Comparison of ENCODE assay signal across 8 cellular contexts in the genomic region with DNA sequence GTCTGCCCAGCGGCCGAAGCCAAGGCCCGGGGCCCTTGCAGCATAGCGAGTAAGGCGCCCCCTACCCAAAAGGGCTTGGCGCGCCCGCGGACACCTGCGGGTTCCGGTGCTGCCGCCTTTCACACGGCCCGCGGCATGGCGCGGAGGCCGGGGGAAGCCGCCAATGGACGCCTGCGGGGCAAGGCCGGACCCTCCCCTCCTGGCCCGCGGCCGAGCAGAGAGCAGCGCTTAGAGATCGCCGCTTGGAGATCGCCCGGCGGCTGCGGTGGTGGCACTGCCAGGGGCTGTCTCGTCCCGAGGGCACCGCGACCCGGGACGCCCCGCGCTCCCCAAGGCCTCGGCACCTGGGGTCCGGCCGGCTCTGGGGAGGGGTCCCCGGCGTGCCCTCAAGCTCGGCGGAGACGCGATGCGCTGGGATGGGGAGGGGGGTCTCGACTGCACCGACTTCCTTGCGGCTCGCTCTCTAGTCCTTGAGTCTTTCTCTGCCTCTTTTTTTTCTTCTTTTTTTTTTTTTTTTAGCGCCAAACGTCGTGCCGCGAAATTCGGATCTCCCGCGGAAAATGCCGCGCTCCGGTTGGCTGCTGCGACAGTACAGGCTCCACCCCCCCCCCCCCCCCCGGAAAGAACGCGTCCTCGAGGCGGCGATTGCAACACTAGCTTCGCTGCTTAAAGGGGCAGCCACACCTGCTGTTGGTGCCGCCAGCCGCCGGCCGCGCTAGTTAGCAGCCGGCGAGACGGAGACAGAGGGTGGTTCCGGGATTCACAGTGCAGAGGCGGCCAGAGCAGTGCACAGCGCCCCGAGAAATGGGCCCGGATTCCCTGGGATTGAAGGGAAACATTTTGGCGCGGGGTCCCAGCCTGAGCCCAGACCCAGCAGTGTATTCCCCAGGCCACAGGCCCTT. TPM values are rescaled to one million over a fixed set of nuclear protein-coding genes. Genes with fewer than 3 reads are reported as not detected.
DNase-seq lines count a peak whose midpoint lies in the region; ATAC-seq, FAIRE-seq and TF ChIP-seq lines count a peak whose summit lies in the region.

A gene with protein sequence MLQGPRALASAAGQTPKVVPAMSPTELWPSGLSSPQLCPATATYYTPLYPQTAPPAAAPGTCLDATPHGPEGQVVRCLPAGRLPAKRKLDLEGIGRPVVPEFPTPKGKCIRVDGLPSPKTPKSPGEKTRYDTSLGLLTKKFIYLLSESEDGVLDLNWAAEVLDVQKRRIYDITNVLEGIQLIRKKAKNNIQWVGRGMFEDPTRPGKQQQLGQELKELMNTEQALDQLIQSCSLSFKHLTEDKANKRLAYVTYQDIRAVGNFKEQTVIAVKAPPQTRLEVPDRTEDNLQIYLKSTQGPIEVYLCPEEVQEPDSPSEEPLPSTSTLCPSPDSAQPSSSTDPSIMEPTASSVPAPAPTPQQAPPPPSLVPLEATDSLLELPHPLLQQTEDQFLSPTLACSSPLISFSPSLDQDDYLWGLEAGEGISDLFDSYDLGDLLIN (minus strand): TSS at position 484 of the 902 bp plus-strand sequence. CDS start 440 bp downstream, at position 44.

- TF ChIP-seq CTCF in GM12874 (IDR thresholded peaks at IDR 0.05; ENCODE audit: insufficient read depth, low read depth, low read length) (0 out of 2 replicates have a peak, but pooled peaks have one; percentile 24), kidney (IDR thresholded peaks at IDR 0.05; ENCODE audit: borderline replicate concordance, extremely low read depth, insufficient read depth) (peak; percentile 6)

- intact Hi-C loops in kidney (cut with DNase I), result no loop called here

- peaks cover 0 to 16% of the 10 kb centered on the region in 2 donors for H3K4me1 ChIP-seq in kidney (ENCODE audit: control insufficient read depth in 1 of 2, insufficient read depth in 1 of 2, low read depth in 1 of 2, low read length in 2 of 2)

- H3K27ac ChIP-seq in kidney (ENCODE audit: low read depth in 2 of 2, low read length in 2 of 2), result no peak within 1 kb of the TSS

- DNase-seq in NCI-H345 (lab: John Stamatoyannopoulos, UW) (peak; percentile 91), kidney (peak; percentile 94)
- DNase-seq in activated CD4-positive, CD25-positive, alpha-beta regulatory T cell treated with anti-CD3 and anti-CD28 coated beads, Interleukin-2, amount 50 U/mL, for 16 hours (ENCODE audit: low read depth, low spot score), result peak; percentile 59
- DNase-seq in central memory CD4-positive, alpha-beta T cell, result peak; percentile 79
- peak; percentile 86 for DNase-seq in stimulated activated CD4-positive, alpha-beta T cell treated with anti-CD3 and anti-CD28 coated beads, Interleukin-15, amount 100 ng/mL, for 24 hours

- no peak for FAIRE-seq in kidney (lab: Jason Lieb, UNC)

- H3K36me3 ChIP-seq in kidney (ENCODE audit: control insufficient read depth in 1 of 2, insufficient read depth in 2 of 2, low read length in 2 of 2), result no peaks in the 10 kb centered on the region

- ATAC-seq in HG03066 (IDR thresholded peaks at IDR 0.05; ENCODE audit: low read depth, unreplicated experiment), result peak; percentile 44
- ATAC-seq in HG03469 (IDR thresholded peaks at IDR 0.05; ENCODE audit: unreplicated experiment), result no peak

- no peaks in the 10 kb centered on the region for H3K9me3 ChIP-seq in kidney (ENCODE audit: control insufficient read depth in 1 of 2, low read length in 2 of 2)

- no peak within 1 kb of the TSS for H3K9ac ChIP-seq in kidney (ENCODE audit: low read length in 2 of 2)

- H3K4me3 ChIP-seq in kidney (ENCODE audit: low read length in 2 of 2), result peak within 1 kb of the TSS; percentile 25 to 47

RNA-seq across cellular contexts. Expression of the gene that starts here (rescaled TPM):
- 0.50 TPM for total RNA-seq in kidney
- not detected for polyA plus RNA-seq in kidney (ENCODE audit: insufficient read depth, low read depth, low replicate concordance)

Comparison
In these comparisons a context has a peak if more than half of its experiments do, and no peak if none do; other contexts are left out.
1. Peak in DNase-seq and H3K4me3 ChIP-seq in kidney; RNA of the gene not detected or under 1 TPM.